In genomic region chr19:14147797-14148605, GRCh38 we compare ENCODE assay signal across 8 cellular contexts. TPM values are rescaled to one million over a fixed set of nuclear protein-coding genes. Genes with fewer than 3 reads are reported as not detected.
A peak's percentile ranks its signal among the peaks of the same experiment; 100 is the strongest.
DNase-seq lines count a peak whose midpoint lies in the region; ATAC-seq and TF ChIP-seq lines count a peak whose summit lies in the region.

No MANE protein-coding gene starts in this region.

- peaks cover 28% of the 10 kb centered on the region for H3K4me1 Mint-ChIP-seq in stimulated activated memory B cell treated with anti-CD40 and anti-IgM and Interleukin-4, amounts not matched to agents 10 μg/mL and 1 μg/mL and 100 μg/mL, for 72 hours

- H3K4me3 ChIP-seq in epithelial cell of proximal tubule (ENCODE audit: low read depth, low read length) = no peak overlapping the region
- H3K4me3 ChIP-seq in mesodermal cell (ENCODE audit: extremely low read depth, insufficient read depth, low read length, poor library complexity, severe bottlenecking) = no peak overlapping the region

- peaks cover 12% of the 10 kb centered on the region for H3K36me3 ChIP-seq in mesodermal cell (ENCODE audit: control insufficient read depth, insufficient read depth, low read length)

- H3K36me3 Mint-ChIP-seq in stimulated activated memory B cell treated with anti-CD40 and anti-IgM and Interleukin-4, amounts not matched to agents 10 μg/mL and 1 μg/mL and 100 μg/mL, for 72 hours = no peaks in the 10 kb centered on the region

- H3K27ac Mint-ChIP-seq in stimulated activated memory B cell treated with anti-CD40 and anti-IgM and Interleukin-4, amounts not matched to agents 10 μg/mL and 1 μg/mL and 100 μg/mL, for 72 hours = peak overlapping the region; percentile 65

- no peak overlapping the region for H3K4me3 Mint-ChIP-seq in stimulated activated memory B cell treated with anti-CD40 and anti-IgM and Interleukin-4, amounts not matched to agents 10 μg/mL and 1 μg/mL and 100 μg/mL, for 72 hours

- no peaks in the 10 kb centered on the region for H3K9me3 Mint-ChIP-seq in stimulated activated memory B cell treated with anti-CD40 and anti-IgM and Interleukin-4, amounts not matched to agents 10 μg/mL and 1 μg/mL and 100 μg/mL, for 72 hours

- H3K27me3 Mint-ChIP-seq in stimulated activated memory B cell treated with anti-CD40 and anti-IgM and Interleukin-4, amounts not matched to agents 10 μg/mL and 1 μg/mL and 100 μg/mL, for 72 hours = no peaks in the 10 kb centered on the region

- DNase-seq in GM10248 (ENCODE audit: extremely low spot score) = peak; percentile 74
- DNase-seq in NCI-H2196 (lab: John Stamatoyannopoulos, UW; ENCODE audit: unreplicated experiment) = peak; percentile 68
- DNase-seq in activated T-cell treated with anti-CD3 and anti-CD28 coated beads for 48 hours (ENCODE audit: low read depth) = peak; percentile 55
- DNase-seq in epithelial cell of proximal tubule (ENCODE audit: low read depth) = no peak

- H3K9me3 ChIP-seq in mesodermal cell (ENCODE audit: control insufficient read depth, low read length) = no peaks in the 10 kb centered on the region

- H3K4me1 ChIP-seq in mesodermal cell (ENCODE audit: control insufficient read depth, insufficient read depth, low read length, poor library complexity, severe bottlenecking) = peaks cover 10% of the 10 kb centered on the region

- ATAC-seq in stimulated activated memory B cell treated with anti-CD40 and anti-IgM and Interleukin-4, amounts not matched to agents 10 μg/mL and 1 μg/mL and 100 μg/mL, for 72 hours = peak; percentile 47
- ATAC-seq in HG03159 (IDR thresholded peaks at IDR 0.05; ENCODE audit: unreplicated experiment) (no peak), HG03097 (IDR thresholded peaks at IDR 0.05; ENCODE audit: low FRiP score, unreplicated experiment) (no peak)

- POLR2A ChIA-PET in GM10248 (lab: Yijun Ruan, JAX) = interaction anchor here (0.7 kb wide), 1 partner anchor 265 kb away, joined by 3 read pairs; no protein-coding TSS in a partner anchor

- peak; percentile 74 for TF ChIP-seq CTCF in GM10248 (IDR thresholded peaks at IDR 0.05; ENCODE audit: control extremely low read depth, extremely low read depth, low read depth, missing control alignments)
- TF ChIP-seq CTCF in epithelial cell of proximal tubule (conservative IDR thresholded peaks at IDR 0.05; ENCODE audit: low read depth, low read length) = peak; percentile 89

- WGBS in mesodermal cell (ENCODE audit: insufficient coverage in 2 of 2), 2 experiments = 72% methylated on average over 13 to 19 of the region's 20 CpGs

- H3K27ac ChIP-seq in mesodermal cell (ENCODE audit: low read depth, low read length, severe bottlenecking) = peak overlapping the region; percentile 10

- CTCF ChIA-PET in GM10248 (lab: Yijun Ruan, JAX) = interaction anchor here (1.1 to 2.7 kb wide), 6 partner anchors 9 to 258 kb away, joined by 3 to 13 read pairs (median 4); partner anchors contain the start of genes ASF1B and PRKACA

RNA-seq across cellular contexts. Expression of gene ASF1B, which starts 11.6 kb away (rescaled TPM):
- 74.0 and 98.7 TPM in 2 replicates for total RNA-seq in epithelial cell of proximal tubule
- polyA plus RNA-seq in mesodermal cell (2013, experiment 1 of 2) = 22.0 TPM
- polyA plus RNA-seq in mesodermal cell (2013, experiment 2 of 2) = 18.6 TPM

RNA-seq across cellular contexts. Expression of gene PRKACA, which starts 30.4 kb away (rescaled TPM):
- 40.8 and 41.0 TPM in 2 replicates for total RNA-seq in epithelial cell of proximal tubule
- 72.9 TPM for polyA plus RNA-seq in mesodermal cell (2013, experiment 1 of 2)
- 68.4 TPM for polyA plus RNA-seq in mesodermal cell (2013, experiment 2 of 2)

RNA-seq across cellular contexts. Expression of gene SAMD1, which starts 57.5 kb away (rescaled TPM):
- total RNA-seq in epithelial cell of proximal tubule = 30.7 and 53.6 TPM in 2 replicates
- polyA plus RNA-seq in mesodermal cell (2013, experiment 1 of 2) = 53.9 TPM
- 55.3 TPM for polyA plus RNA-seq in mesodermal cell (2013, experiment 2 of 2)

RNA-seq across cellular contexts. Expression of gene ADGRL1, which starts 58.0 kb away (rescaled TPM):
- total RNA-seq in epithelial cell of proximal tubule = 1.4 and 3.3 TPM in 2 replicates
- 36.3 TPM for polyA plus RNA-seq in mesodermal cell (2013, experiment 1 of 2)
- 28.0 TPM for polyA plus RNA-seq in mesodermal cell (2013, experiment 2 of 2)
